In genomic region chr11:117641008-117641915, GRCh38 we compare ENCODE assay signal across 18 cellular contexts.
DNase-seq lines count a peak whose midpoint lies in the region; ATAC-seq, FAIRE-seq and TF ChIP-seq lines count a peak whose summit lies in the region.
"Had no signal": no experiment of that assay in that cellular context is flagged by ENCODE, and none has a peak within 500 bp of the region (broad histone marks: within the 10 kb centered on the region; RNA-seq: fewer than 3 reads in every experiment).

No MANE protein-coding gene starts in this region.

- in situ Hi-C loops in HepG2 (cut with HindIII; ENCODE audit: extremely low pct_ligation_motif_present, low pct_unique_long_range_greater_than_20kb): no loop called here

- H4K20me1 ChIP-seq in HepG2 (ENCODE audit: insufficient read depth, low read length): no peaks in the 10 kb centered on the region
- H4K20me1 ChIP-seq: BLaER1 had no signal

- no peak overlapping the region for H3K4me2 ChIP-seq in HepG2 (ENCODE audit: low read depth, low read length)
- H3K4me2 ChIP-seq: BLaER1 had no signal

- H3K4me1 ChIP-seq in HepG2 (ENCODE audit: insufficient read depth, low read length): no peaks in the 10 kb centered on the region
- H3K4me1 ChIP-seq in right lobe of liver: no peaks in the 10 kb centered on the region
- H3K4me1 ChIP-seq: BLaER1 had no signal

- H3K4me1 Mint-ChIP-seq in activated naive CD4-positive, alpha-beta T cell treated with anti-CD3 and anti-CD28 coated beads for 36 hours (ENCODE audit: low read depth): no peaks in the 10 kb centered on the region

- FAIRE-seq in HepG2 (lab: Jason Lieb, UNC): no peak
- FAIRE-seq: H1 had no signal

- TF ChIP-seq POLR2A in HepG2 (IDR thresholded peaks at IDR 0.05; ENCODE audit: insufficient read depth in 1 of 2, low read depth in 2 of 2, low read length in 2 of 2) (no peak), right lobe of liver (IDR thresholded peaks at IDR 0.05) (no peak)

- no peak overlapping the region for H3K27ac Mint-ChIP-seq in activated naive CD4-positive, alpha-beta T cell treated with anti-CD3 and anti-CD28 coated beads for 36 hours
- H3K27ac Mint-ChIP-seq: HFFc6 had no signal

- TF ChIP-seq RAD21 in HepG2 (CRISPR knock-in tag; IDR thresholded peaks at IDR 0.05): no peak

- no peak overlapping the region for H3K9ac ChIP-seq in HepG2 (ENCODE audit: insufficient read depth, low read depth, low read length)
- H3K9ac ChIP-seq: BLaER1 had no signal

- H3K79me2 ChIP-seq in HepG2 (ENCODE audit: insufficient read depth, low read length): no peaks in the 10 kb centered on the region

- POLR2A ChIA-PET in HepG2 (lab: Yijun Ruan, JAX): no interaction called here

- WGBS in HepG2 (ENCODE audit: low lambda C conversion rate): 13% methylated on average over 6 of the region's 14 CpGs
- WGBS in right lobe of liver (ENCODE audit: insufficient coverage, low coverage, low lambda C conversion rate, missing lambda C conversion rate): 95% methylated on average over 3 of the region's 14 CpGs

- H3K4me3 ChIP-seq in HepG2 (replicated peaks in 1 of 3; ENCODE audit: insufficient read depth in 1 of 3, low read depth in 2 of 3, low read length in 3 of 3) (no peak overlapping the region), right lobe of liver (no peak overlapping the region)
- H3K4me3 ChIP-seq: BLaER1, MG63 had no signal

- no peak for ATAC-seq in HepG2
- no peak for ATAC-seq in right lobe of liver
- ATAC-seq in HG02623 (IDR thresholded peaks at IDR 0.05; ENCODE audit: unreplicated experiment): no peak
- ATAC-seq: Right ventricle myocardium inferior had no signal

- H3K27ac ChIP-seq in HepG2 (ENCODE audit: extremely low read length, insufficient read depth, low read length) (no peak overlapping the region), right lobe of liver (no peak overlapping the region)
- H3K27ac ChIP-seq: 22Rv1, BLaER1 had no signal

- H3K36me3 ChIP-seq in HepG2 (replicated peaks in 1 of 2; ENCODE audit: control insufficient read depth in 1 of 2, insufficient read depth in 2 of 2, low read length in 2 of 2): no peaks in the 10 kb centered on the region
- no peaks in the 10 kb centered on the region for H3K36me3 ChIP-seq in right lobe of liver
- H3K36me3 ChIP-seq: BLaER1, MG63 had no signal

- intact Hi-C loops in HepG2 (cut with micrococcal nuclease; ENCODE audit: unreplicated experiment): no loop called here
- intact Hi-C loops in right lobe of liver (cut with DNase I): no loop called here
- intact Hi-C loops in posterior vena cava (cut with DNase I): no loop called here
- intact Hi-C loops in activated naive CD4-positive, alpha-beta T cell treated with anti-CD3 and anti-CD28 coated beads for 36 hours (cut with micrococcal nuclease): no loop called here

- TF ChIP-seq EP300 in HepG2 (IDR thresholded peaks at IDR 0.05; ENCODE audit: low read depth in 2 of 2, low read length in 2 of 2): no peak
- no peak for TF ChIP-seq EP300 in HepG2 (CRISPR knock-in tag; IDR thresholded peaks at IDR 0.05; ENCODE audit: borderline replicate concordance)

- H3K27me3 Mint-ChIP-seq in activated naive CD4-positive, alpha-beta T cell treated with anti-CD3 and anti-CD28 coated beads for 36 hours (ENCODE audit: low read depth): peaks cover 10% of the 10 kb centered on the region

- H3K36me3 Mint-ChIP-seq in activated naive CD4-positive, alpha-beta T cell treated with anti-CD3 and anti-CD28 coated beads for 36 hours (ENCODE audit: low read depth): no peaks in the 10 kb centered on the region

- CTCF ChIA-PET in HepG2 (lab: Yijun Ruan, JAX; ENCODE audit: low intra/inter-chr PET ratio, low total read pairs): no interaction called here
- CTCF ChIA-PET in activated naive CD4-positive, alpha-beta T cell treated with anti-CD3 and anti-CD28 coated beads for 36 hours (lab: Charles Lee): no interaction called here

- H3K9me3 ChIP-seq in HepG2 (ENCODE audit: low read length) (no peaks in the 10 kb centered on the region), right lobe of liver (no peaks in the 10 kb centered on the region)
- H3K9me3 ChIP-seq: BLaER1, MG63 had no signal

- no peak overlapping the region for H3K4me3 Mint-ChIP-seq in activated naive CD4-positive, alpha-beta T cell treated with anti-CD3 and anti-CD28 coated beads for 36 hours
- H3K4me3 Mint-ChIP-seq: HFFc6 had no signal

- no peak overlapping the region for H2AFZ ChIP-seq in HepG2 (ENCODE audit: low read length)

- H3K9me3 Mint-ChIP-seq in activated naive CD4-positive, alpha-beta T cell treated with anti-CD3 and anti-CD28 coated beads for 36 hours: no peaks in the 10 kb centered on the region
- H3K9me3 Mint-ChIP-seq: HFFc6 had no signal

- no TSS peak for BruUV-seq in HepG2 (replicated peaks; lab: Mats Ljungman, UMichigan)

- H3K27me3 ChIP-seq in HepG2 (ENCODE audit: control insufficient read depth in 1 of 2, insufficient read depth in 2 of 2, low read length in 2 of 2) (peaks cover 3 to 17% of the 10 kb centered on the region in 2 experiments; a peak in 4 of 5 replicates), right lobe of liver (no peaks in the 10 kb centered on the region)
- H3K27me3 ChIP-seq: BLaER1 had no signal

- no peak for DNase-seq in HepG2 (ENCODE audit: low spot score)
- DNase-seq in right lobe of liver: no peak
- peak; percentile 95 for DNase-seq in medulla oblongata (ENCODE audit: extremely low spot score)
- peak; percentile 60 for DNase-seq in posterior vena cava (ENCODE audit: low spot score)
- DNase-seq in activated naive CD4-positive, alpha-beta T cell treated with anti-CD3 and anti-CD28 coated beads for 36 hours: no peak
- DNase-seq in activated CD4-positive, CD25-positive, alpha-beta regulatory T cell treated with anti-CD3 and anti-CD28 coated beads, Interleukin-2, amount 50 U/mL, for 72 hours: no peak
- DNase-seq in mucosa of gallbladder (ENCODE audit: low spot score): no peak
- DNase-seq: HFFc6, MG63, NCI-H1092 treated with DMSO at 0.1 percent for 48 hours, NCI-H1694 treated with DMSO at 0.1 percent for 48 hours, NCI-H446, NCI-H748 treated with DMSO at 0.1 percent for 48 hours had no signal

- TF ChIP-seq CTCF in HepG2 (CRISPR knock-in tag; IDR thresholded peaks at IDR 0.05): no peak
- no peak for TF ChIP-seq CTCF in right lobe of liver (IDR thresholded peaks at IDR 0.05)

TF ChIP-seq in HepG2, 621 proteins besides CTCF, POLR2A, EP300 and RAD21:
- no peak for TF ChIP-seq SRSF9 (IDR thresholded peaks at IDR 0.05; ENCODE audit: borderline replicate concordance, insufficient read depth, low read depth, low read length, poor library complexity, severe bottlenecking)
- no peak for TF ChIP-seq NR1H2 (CRISPR knock-in tag; IDR thresholded peaks at IDR 0.05; ENCODE audit: borderline replicate concordance, low read depth)
- no peak for TF ChIP-seq ATAD3A (CRISPR knock-in tag; IDR thresholded peaks at IDR 0.05)
- peak; percentile 71 for TF ChIP-seq MNT (IDR thresholded peaks at IDR 0.05)

Comparison
In these comparisons a context has a peak if more than half of its experiments do, and no peak if none do; other contexts are left out.
1. DNase-seq: peak in medulla oblongata (single experiment) and posterior vena cava (single experiment); none in HepG2 (single experiment), right lobe of liver (0 of 3), activated naive CD4-positive, alpha-beta T cell treated with anti-CD3 and anti-CD28 coated beads for 36 hours (single experiment), activated CD4-positive, CD25-positive, alpha-beta regulatory T cell treated with anti-CD3 and anti-CD28 coated beads, Interleukin-2, amount 50 U/mL, for 72 hours (single experiment) and mucosa of gallbladder (single experiment).